Comparison of ENCODE assay signal across 11 cellular contexts in the genomic region with DNA sequence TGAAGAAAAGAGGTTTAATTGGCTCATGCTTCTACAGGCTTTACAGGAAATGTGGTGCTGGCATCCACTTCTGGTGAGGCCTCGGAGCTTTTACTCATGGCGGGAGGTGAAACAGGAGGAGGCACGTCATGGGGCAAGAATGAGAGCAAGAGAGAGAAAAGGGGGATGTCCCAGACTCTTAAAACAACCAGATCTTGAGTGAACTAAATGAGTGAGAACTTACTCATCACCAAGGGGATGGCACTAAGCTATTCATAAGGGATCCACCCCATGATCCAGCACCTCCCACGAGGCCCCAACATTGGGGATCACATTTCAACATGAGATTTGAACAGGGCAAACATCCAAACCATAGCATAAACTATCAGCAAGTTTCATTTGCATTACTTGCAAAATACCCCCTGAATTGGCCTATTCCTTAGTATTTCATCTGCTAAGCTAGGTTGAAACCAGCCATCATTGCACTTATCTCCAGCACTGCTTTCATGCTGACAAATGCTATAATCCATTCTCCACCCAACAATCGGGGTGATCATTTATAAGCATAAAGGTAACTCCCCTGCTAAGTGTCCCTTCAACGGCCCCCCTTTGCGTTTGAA.
DNase-seq lines count a peak whose midpoint lies in the region; ATAC-seq and TF ChIP-seq lines count a peak whose summit lies in the region.
"Had no signal": no experiment of that assay in that cellular context is flagged by ENCODE, and none has a peak within 500 bp of the region (broad histone marks: within the 10 kb centered on the region; RNA-seq: fewer than 3 reads in every experiment).

No MANE protein-coding gene starts in this region.

- H3K4me3 Mint-ChIP-seq in neural progenitor cell = no peak overlapping the region
- H3K4me3 Mint-ChIP-seq: IgD-negative memory B cell, T-cell had no signal

- H3K79me2 ChIP-seq in neural progenitor cell (ENCODE audit: low read depth) = no peaks in the 10 kb centered on the region

- no peak overlapping the region for H3K27ac Mint-ChIP-seq in neural progenitor cell
- H3K27ac Mint-ChIP-seq: IgD-negative memory B cell, T-cell had no signal

- no peaks in the 10 kb centered on the region for H3F3A ChIP-seq in neural progenitor cell (ENCODE audit: low read depth)

- H3K9me3 ChIP-seq in neural progenitor cell (ENCODE audit: low read depth) (no peaks in the 10 kb centered on the region), esophagus squamous epithelium (no peaks in the 10 kb centered on the region)

- no peak for TF ChIP-seq POLR2A in esophagus squamous epithelium (IDR thresholded peaks at IDR 0.05)

- no peaks in the 10 kb centered on the region for H3K9me3 Mint-ChIP-seq in neural progenitor cell
- H3K9me3 Mint-ChIP-seq: IgD-negative memory B cell, T-cell had no signal

- H3K9ac ChIP-seq in neural progenitor cell = no peak overlapping the region

- DNase-seq in ACHN = peak; percentile 14
- DNase-seq in iris pigment epithelial cell (ENCODE audit: low read depth) = peak; percentile 99
- DNase-seq in neural progenitor cell (ENCODE audit: low spot score) = no peak
- DNase-seq in DMS 273 (lab: John Stamatoyannopoulos, UW; ENCODE audit: unreplicated experiment) = no peak
- DNase-seq in esophagus squamous epithelium (lab: John Stamatoyannopoulos, UW) = no peak
- DNase-seq in middle frontal gyrus (ENCODE audit: extremely low spot score, low spot score) = no peak
- DNase-seq: NCI-H446 treated with DMSO at 0.1 percent for 48 hours, T-cell had no signal

- TF ChIP-seq CTCF in neural progenitor cell (IDR thresholded peaks at IDR 0.05) (no peak), esophagus squamous epithelium (IDR thresholded peaks at IDR 0.05) (no peak)

- no peaks in the 10 kb centered on the region for H3K27me3 ChIP-seq in neural progenitor cell
- no peaks in the 10 kb centered on the region for H3K27me3 ChIP-seq in esophagus squamous epithelium

- H3K36me3 ChIP-seq in neural progenitor cell = no peaks in the 10 kb centered on the region
- H3K36me3 ChIP-seq in esophagus squamous epithelium = no peaks in the 10 kb centered on the region

- H3K36me3 Mint-ChIP-seq in neural progenitor cell = no peaks in the 10 kb centered on the region
- H3K36me3 Mint-ChIP-seq: IgD-negative memory B cell, T-cell had no signal

- H3K4me3 ChIP-seq in neural progenitor cell = no peak overlapping the region
- H3K4me3 ChIP-seq in esophagus squamous epithelium = no peak overlapping the region

- peaks cover 10% of the 10 kb centered on the region for H3K4me1 Mint-ChIP-seq in neural progenitor cell
- H3K4me1 Mint-ChIP-seq: IgD-negative memory B cell, T-cell had no signal

- no peaks in the 10 kb centered on the region for H4K20me1 ChIP-seq in neural progenitor cell (ENCODE audit: low read depth)

- no peak overlapping the region for H3K4me2 ChIP-seq in neural progenitor cell

- no peak overlapping the region for H3K27ac ChIP-seq in neural progenitor cell
- H3K27ac ChIP-seq in esophagus squamous epithelium = no peak overlapping the region

- whole genome bisulfite sequencing in esophagus squamous epithelium, 2 donors = 56 to 69% methylated on average over 7 of the region's 7 CpGs

- H3K27me3 Mint-ChIP-seq in neural progenitor cell (ENCODE audit: insufficient read depth, low read depth) = peaks cover 3% of the 10 kb centered on the region

- in situ Hi-C loops in ACHN (cut with HindIII; ENCODE audit: low pct_ligation_motif_present, low pct_unique_long_range_greater_than_20kb, low sequenced_read_pairs) = no loop called here

- H3K4me1 ChIP-seq in neural progenitor cell = peaks cover 18% of the 10 kb centered on the region
- H3K4me1 ChIP-seq in esophagus squamous epithelium = no peaks in the 10 kb centered on the region

- H2AFZ ChIP-seq in neural progenitor cell (replicated peaks) = no peak overlapping the region

- ATAC-seq in GM21619 (IDR thresholded peaks at IDR 0.05; ENCODE audit: unreplicated experiment) = peak; percentile 58
- ATAC-seq in SK-N-SH treated with all-trans-retinoic acid at 6 μM for 48 hours = peak; percentile 91
- ATAC-seq: T-cell had no signal

- intact Hi-C loops in esophagus squamous epithelium (cut with DNase I) = no loop called here

TF ChIP-seq in SK-N-SH treated with all-trans-retinoic acid at 6 μM for 48 hours, 23 proteins besides CTCF, POLR2A, EP300 and RAD21:
- TF ChIP-seq, protein P1, sequence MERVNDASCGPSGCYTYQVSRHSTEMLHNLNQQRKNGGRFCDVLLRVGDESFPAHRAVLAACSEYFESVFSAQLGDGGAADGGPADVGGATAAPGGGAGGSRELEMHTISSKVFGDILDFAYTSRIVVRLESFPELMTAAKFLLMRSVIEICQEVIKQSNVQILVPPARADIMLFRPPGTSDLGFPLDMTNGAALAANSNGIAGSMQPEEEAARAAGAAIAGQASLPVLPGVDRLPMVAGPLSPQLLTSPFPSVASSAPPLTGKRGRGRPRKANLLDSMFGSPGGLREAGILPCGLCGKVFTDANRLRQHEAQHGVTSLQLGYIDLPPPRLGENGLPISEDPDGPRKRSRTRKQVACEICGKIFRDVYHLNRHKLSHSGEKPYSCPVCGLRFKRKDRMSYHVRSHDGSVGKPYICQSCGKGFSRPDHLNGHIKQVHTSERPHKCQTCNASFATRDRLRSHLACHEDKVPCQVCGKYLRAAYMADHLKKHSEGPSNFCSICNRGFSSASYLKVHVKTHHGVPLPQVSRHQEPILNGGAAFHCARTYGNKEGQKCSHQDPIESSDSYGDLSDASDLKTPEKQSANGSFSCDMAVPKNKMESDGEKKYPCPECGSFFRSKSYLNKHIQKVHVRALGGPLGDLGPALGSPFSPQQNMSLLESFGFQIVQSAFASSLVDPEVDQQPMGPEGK (CRISPR knock-in tag; IDR thresholded peaks at IDR 0.05; ENCODE audit: borderline replicate concordance) = no peak
- TF ChIP-seq, protein P2, sequence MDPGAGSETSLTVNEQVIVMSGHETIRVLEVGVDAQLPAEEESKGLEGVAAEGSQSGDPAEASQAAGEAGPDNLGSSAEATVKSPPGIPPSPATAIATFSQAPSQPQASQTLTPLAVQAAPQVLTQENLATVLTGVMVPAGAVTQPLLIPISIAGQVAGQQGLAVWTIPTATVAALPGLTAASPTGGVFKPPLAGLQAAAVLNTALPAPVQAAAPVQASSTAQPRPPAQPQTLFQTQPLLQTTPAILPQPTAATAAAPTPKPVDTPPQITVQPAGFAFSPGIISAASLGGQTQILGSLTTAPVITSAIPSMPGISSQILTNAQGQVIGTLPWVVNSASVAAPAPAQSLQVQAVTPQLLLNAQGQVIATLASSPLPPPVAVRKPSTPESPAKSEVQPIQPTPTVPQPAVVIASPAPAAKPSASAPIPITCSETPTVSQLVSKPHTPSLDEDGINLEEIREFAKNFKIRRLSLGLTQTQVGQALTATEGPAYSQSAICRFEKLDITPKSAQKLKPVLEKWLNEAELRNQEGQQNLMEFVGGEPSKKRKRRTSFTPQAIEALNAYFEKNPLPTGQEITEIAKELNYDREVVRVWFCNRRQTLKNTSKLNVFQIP (CRISPR knock-in tag; IDR thresholded peaks at IDR 0.05; ENCODE audit: borderline replicate concordance, low read depth) = no peak
- TF ChIP-seq ISL1 (CRISPR knock-in tag; IDR thresholded peaks at IDR 0.05) = no peak
- no peak for TF ChIP-seq BACH2 (CRISPR knock-in tag; IDR thresholded peaks at IDR 0.05; ENCODE audit: borderline replicate concordance)
- TF ChIP-seq RARB (CRISPR knock-in tag; IDR thresholded peaks at IDR 0.05) = no peak
- no peak for TF ChIP-seq ESRRG (CRISPR knock-in tag; IDR thresholded peaks at IDR 0.05)
- TF ChIP-seq SNAI2 (CRISPR knock-in tag; IDR thresholded peaks at IDR 0.05) = no peak
- TF ChIP-seq ZFP3 (CRISPR knock-in tag; IDR thresholded peaks at IDR 0.05) = no peak
- TF ChIP-seq, protein P3, sequence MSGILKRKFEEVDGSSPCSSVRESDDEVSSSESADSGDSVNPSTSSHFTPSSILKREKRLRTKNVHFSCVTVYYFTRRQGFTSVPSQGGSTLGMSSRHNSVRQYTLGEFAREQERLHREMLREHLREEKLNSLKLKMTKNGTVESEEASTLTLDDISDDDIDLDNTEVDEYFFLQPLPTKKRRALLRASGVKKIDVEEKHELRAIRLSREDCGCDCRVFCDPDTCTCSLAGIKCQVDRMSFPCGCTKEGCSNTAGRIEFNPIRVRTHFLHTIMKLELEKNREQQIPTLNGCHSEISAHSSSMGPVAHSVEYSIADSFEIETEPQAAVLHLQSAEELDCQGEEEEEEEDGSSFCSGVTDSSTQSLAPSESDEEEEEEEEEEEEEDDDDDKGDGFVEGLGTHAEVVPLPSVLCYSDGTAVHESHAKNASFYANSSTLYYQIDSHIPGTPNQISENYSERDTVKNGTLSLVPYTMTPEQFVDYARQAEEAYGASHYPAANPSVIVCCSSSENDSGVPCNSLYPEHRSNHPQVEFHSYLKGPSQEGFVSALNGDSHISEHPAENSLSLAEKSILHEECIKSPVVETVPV (CRISPR knock-in tag; IDR thresholded peaks at IDR 0.05) = no peak

Comparison
In these comparisons a context has a peak if more than half of its experiments do, and no peak if none do; other contexts are left out.
1. DNase-seq: peak in ACHN (single experiment) and iris pigment epithelial cell (single experiment); none in neural progenitor cell (single experiment), DMS 273 (single experiment), esophagus squamous epithelium (single experiment) and middle frontal gyrus (single experiment).